In genomic region chr12:125340791-125341190, GRCh38 we compare ENCODE assay signal across 10 cellular contexts.
DNase-seq lines count a peak whose midpoint lies in the region; ATAC-seq, FAIRE-seq and TF ChIP-seq lines count a peak whose summit lies in the region.
"Had no signal": no experiment of that assay in that cellular context is flagged by ENCODE, and none has a peak within 500 bp of the region (broad histone marks: within the 10 kb centered on the region; RNA-seq: fewer than 3 reads in every experiment).

No MANE protein-coding gene starts in this region.

- no peaks in the 10 kb centered on the region for H3K4me1 ChIP-seq in body of pancreas
- H3K4me1 ChIP-seq: tibial artery had no signal

- ATAC-seq in body of pancreas (peak; percentile 81), HG02981 (IDR thresholded peaks at IDR 0.05; ENCODE audit: unreplicated experiment) (no peak), GM19455 (IDR thresholded peaks at IDR 0.05; ENCODE audit: unreplicated experiment) (no peak)

- H3K4me3 Mint-ChIP-seq in T-helper 2 cell treated with Interferon-gamma antibody and Interleukin-4, amounts not matched to agents 5 μg/mL and 100 μg/mL, for 36 hours = no peak overlapping the region

- no peak overlapping the region for H3K27ac Mint-ChIP-seq in T-helper 2 cell treated with Interferon-gamma antibody and Interleukin-4, amounts not matched to agents 5 μg/mL and 100 μg/mL, for 36 hours

- peak; percentile 1 to 32 for DNase-seq in NCI-H446 (lab: John Stamatoyannopoulos, UW)
- DNase-seq in NCI-H446 treated with DMSO at 0.1 percent for 48 hours (lab: John Stamatoyannopoulos, UW) = no peak
- peak; percentile 16 to 39 (median 29) for DNase-seq in body of pancreas
- peak; percentile 64 for DNase-seq in iris pigment epithelial cell (ENCODE audit: low read depth)
- peak; percentile 62 for DNase-seq in urothelium cell line (ENCODE audit: low spot score)
- no peak for DNase-seq in T-helper 2 cell treated with Interferon-gamma antibody and Interleukin-4, amounts not matched to agents 5 μg/mL and 100 μg/mL, for 36 hours (ENCODE audit: low spot score)
- DNase-seq: tibial artery had no signal

- no peak overlapping the region for H3K27ac ChIP-seq in body of pancreas
- H3K27ac ChIP-seq: tibial artery had no signal

- peak in 1 of 7 experiments; percentile 17 for TF ChIP-seq CTCF in body of pancreas (IDR thresholded peaks at IDR 0.05)

- no peak for TF ChIP-seq POLR2A in body of pancreas (IDR thresholded peaks at IDR 0.05)

- no peak for FAIRE-seq in urothelium cell line (lab: Jason Lieb, UNC)

- H3K9me3 ChIP-seq in body of pancreas = no peaks in the 10 kb centered on the region
- H3K9me3 ChIP-seq: tibial artery had no signal

- no peaks in the 10 kb centered on the region for H3K36me3 ChIP-seq in body of pancreas (replicated peaks in 1 of 2; ENCODE audit: insufficient read depth in 1 of 2, low read depth in 2 of 2)
- H3K36me3 ChIP-seq: tibial artery had no signal

- no peaks in the 10 kb centered on the region for H3K27me3 ChIP-seq in body of pancreas
- H3K27me3 ChIP-seq: tibial artery had no signal

- 29 to 36% methylated on average over 5 of the region's 5 CpGs for WGBS in body of pancreas, 2 donors

- intact Hi-C loops in body of pancreas (cut with DNase I) = no loop called here

- H3K9me3 Mint-ChIP-seq in T-helper 2 cell treated with Interferon-gamma antibody and Interleukin-4, amounts not matched to agents 5 μg/mL and 100 μg/mL, for 36 hours = no peaks in the 10 kb centered on the region

- no peak overlapping the region for H3K4me3 ChIP-seq in body of pancreas
- H3K4me3 ChIP-seq: smooth muscle cell, tibial artery had no signal

- no peaks in the 10 kb centered on the region for H3K36me3 Mint-ChIP-seq in T-helper 2 cell treated with Interferon-gamma antibody and Interleukin-4, amounts not matched to agents 5 μg/mL and 100 μg/mL, for 36 hours (ENCODE audit: low read depth)

- H3K27me3 Mint-ChIP-seq in T-helper 2 cell treated with Interferon-gamma antibody and Interleukin-4, amounts not matched to agents 5 μg/mL and 100 μg/mL, for 36 hours (ENCODE audit: low read depth) = peaks cover 14% of the 10 kb centered on the region

- H3K4me1 Mint-ChIP-seq in T-helper 2 cell treated with Interferon-gamma antibody and Interleukin-4, amounts not matched to agents 5 μg/mL and 100 μg/mL, for 36 hours (ENCODE audit: low read depth) = no peaks in the 10 kb centered on the region

Comparison
In these comparisons a context has a peak if more than half of its experiments do, and no peak if none do; other contexts are left out.
1. DNase-seq: peak in NCI-H446 (2 of 2), body of pancreas (4 of 4), iris pigment epithelial cell (single experiment) and urothelium cell line (single experiment); none in NCI-H446 treated with DMSO at 0.1 percent for 48 hours (single experiment) and T-helper 2 cell treated with Interferon-gamma antibody and Interleukin-4, amounts not matched to agents 5 μg/mL and 100 μg/mL, for 36 hours (single experiment).